In genomic region chr1:231605389-231606100, GRCh38 we compare ENCODE assay signal across 14 cellular contexts.
"Had no signal": no experiment of that assay in that cellular context is flagged by ENCODE, and none has a peak within 500 bp of the region (broad histone marks: within the 10 kb centered on the region; RNA-seq: fewer than 3 reads in every experiment).

No MANE protein-coding gene starts in this region.

- H3K9me3 ChIP-seq: colonic mucosa, mucosa of descending colon, ovary, upper lobe of right lung had no signal

- DNase-seq: activated gamma-delta T cell treated with Interleukin-2 at 50 U/mL for 16 hours; activated T-cell treated with anti-CD3 and anti-CD28 coated beads, Interleukin-2, amount 50 U/mL, for 4 hours; caudate nucleus; colonic mucosa; heart right ventricle; islet precursor cell; mucosa of descending colon; ovary; retina; stimulated activated CD4-positive, alpha-beta T cell treated with anti-CD3 and anti-CD28 coated beads, Interleukin-15, amount 100 ng/mL, for 24 hours; stimulated activated CD4-positive, alpha-beta T cell treated with anti-CD3 and anti-CD28 coated beads, Interleukin-4, amount 100 ng/mL, for 24 hours; upper lobe of right lung had no signal

- H3K4me3 ChIP-seq: colonic mucosa, heart right ventricle, mucosa of descending colon, ovary, upper lobe of right lung had no signal

- H3K27ac ChIP-seq: colonic mucosa, heart right ventricle, ovary, upper lobe of right lung had no signal

- ATAC-seq: activated CD4-positive, CD25-positive, alpha-beta regulatory T cell treated with anti-CD3 and anti-CD28 coated beads, Interleukin-2, amount 50 U/mL, for 24 hours; activated T-cell treated with anti-CD3 and anti-CD28 coated beads, Interleukin-2, amount 50 U/mL, for 4 hours; heart right ventricle; left lobe of liver; mucosa of descending colon; upper lobe of right lung had no signal

- H3K4me1 ChIP-seq: colonic mucosa had no signal

- H3K36me3 ChIP-seq: colonic mucosa, heart right ventricle, ovary, upper lobe of right lung had no signal

- H3K27me3 ChIP-seq: colonic mucosa, heart right ventricle, ovary, upper lobe of right lung had no signal
